In the genomic region with DNA sequence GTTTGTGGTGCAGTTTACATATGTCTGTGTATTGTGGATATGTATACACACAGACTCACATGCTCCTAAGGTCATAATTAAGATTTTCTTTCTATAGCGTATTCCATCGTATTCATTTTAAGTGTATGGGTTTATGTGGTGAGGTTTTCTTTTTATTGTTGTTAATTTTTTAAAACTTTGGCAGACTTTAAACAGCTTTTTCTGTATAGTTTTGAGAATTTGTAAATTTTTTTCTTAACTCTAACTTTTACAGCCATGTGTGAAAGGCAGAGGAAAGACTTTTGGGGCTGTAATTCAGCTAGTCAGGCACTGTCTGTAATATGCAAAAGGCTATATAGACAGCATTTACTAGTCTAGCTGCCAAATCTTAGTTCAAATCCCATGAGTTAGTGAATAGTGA, we compare ENCODE assay signal across 12 cellular contexts. TPM values are rescaled to one million over a fixed set of nuclear protein-coding genes. Genes with fewer than 3 reads are reported as not detected.
DNase-seq lines count a peak whose midpoint lies in the region; ATAC-seq and TF ChIP-seq lines count a peak whose summit lies in the region.
"Had no signal": no experiment of that assay in that cellular context is flagged by ENCODE, and none has a peak within 500 bp of the region (broad histone marks: within the 10 kb centered on the region; RNA-seq: fewer than 3 reads in every experiment).

No MANE protein-coding gene starts in this region.

- no peaks in the 10 kb centered on the region for H3K27me3 ChIP-seq in HCT116 (ENCODE audit: insufficient read depth, low read length)
- H3K27me3 ChIP-seq in iPS-20b (ENCODE audit: insufficient read depth, low read length) = peaks cover 17% of the 10 kb centered on the region
- no peaks in the 10 kb centered on the region for H3K27me3 ChIP-seq in smooth muscle cell (ENCODE audit: low read depth)

- H2AFZ ChIP-seq in HCT116 (ENCODE audit: low read depth, low read length, poor library complexity, severe bottlenecking) (no peak overlapping the region), smooth muscle cell (ENCODE audit: low read depth) (no peak overlapping the region)

- peaks cover 6% of the 10 kb centered on the region for H3K9me3 Mint-ChIP-seq in WTC11

- H3K4me1 Mint-ChIP-seq in T-helper 17 cell = peaks cover 29% of the 10 kb centered on the region
- H3K4me1 Mint-ChIP-seq in WTC11 = peaks cover 18% of the 10 kb centered on the region

- DNase-seq in HCT116 (ENCODE audit: low read depth, low spot score) (no peak), T-helper 17 cell (no peak), smooth muscle cell (lab: John Stamatoyannopoulos, UW; ENCODE audit: unreplicated experiment) (no peak), WTC11 (ENCODE audit: low spot score) (no peak)
- DNase-seq: activated naive CD4-positive, alpha-beta T cell treated with anti-CD3 and anti-CD28 coated beads, Interleukin-2, amount 10 ng/mL, durations not matched to agents 7 days and 5 days; HCEC 1CT; kidney glomerular epithelial cell; NCI-H1105 treated with DMSO at 0.1 percent for 48 hours; stimulated activated CD8-positive, alpha-beta memory T cell treated with anti-CD3 and anti-CD28 coated beads, Interleukin-4, amount 100 ng/mL, for 48 hours had no signal

- H3K27ac ChIP-seq in HCT116 (ENCODE audit: low read depth, low read length) (no peak overlapping the region), iPS-20b (ENCODE audit: low read length) (no peak overlapping the region), smooth muscle cell (ENCODE audit: low read depth) (no peak overlapping the region)

- no peak for TF ChIP-seq CTCF in HCT116 (IDR thresholded peaks at IDR 0.05 in 2 of 3, conservative IDR thresholded peaks at IDR 0.05 in 1 of 3; ENCODE audit: borderline replicate concordance in 1 of 3, insufficient read depth in 1 of 3, low read depth in 2 of 3, low read length in 2 of 3)
- no peak for TF ChIP-seq CTCF in smooth muscle cell (IDR thresholded peaks at IDR 0.05; ENCODE audit: borderline replicate concordance, insufficient read depth, poor library complexity, severe bottlenecking)
- TF ChIP-seq CTCF in WTC11 (IDR thresholded peaks at IDR 0.05) = no peak

- H3K9me3 ChIP-seq in HCT116 (ENCODE audit: control insufficient read depth in 1 of 2, insufficient read depth in 1 of 2, low read depth in 1 of 2, low read length in 2 of 2) = no peaks in the 10 kb centered on the region
- no peaks in the 10 kb centered on the region for H3K9me3 ChIP-seq in T-helper 17 cell (ENCODE audit: control insufficient read depth, low read length, poor library complexity, severe bottlenecking)
- H3K9me3 ChIP-seq in iPS-20b (ENCODE audit: insufficient read depth, low read depth, low read length) = no peaks in the 10 kb centered on the region
- no peaks in the 10 kb centered on the region for H3K9me3 ChIP-seq in smooth muscle cell (replicated peaks; ENCODE audit: low read depth)

- no peak for TF ChIP-seq POLR2A in HCT116 (IDR thresholded peaks at IDR 0.05; ENCODE audit: borderline replicate concordance, extremely low read depth, insufficient read depth, insufficient read length)

- POLR2A ChIA-PET in HCT116 (lab: Charles Lee) = interaction anchor here (0.5 kb wide), 1 partner anchor 820 kb away, joined by 3 read pairs; no protein-coding TSS in a partner anchor
- POLR2A ChIA-PET in WTC11 (lab: Charles Lee) = no interaction called here

- H3K79me2 ChIP-seq in HCT116 (ENCODE audit: insufficient read depth, low read length) (peaks cover 62% of the 10 kb centered on the region), smooth muscle cell (ENCODE audit: low read depth) (peaks cover 69% of the 10 kb centered on the region)

- RAD21 ChIA-PET in HCT116 (lab: Charles Lee; ENCODE audit: low non-redundant PET in 1 of 2, low total read pairs in 2 of 2, uncharacterized antibody in 2 of 2, unreplicated experiment in 2 of 2) = no interaction called here

- BruUV-seq in HCT116 (replicated peaks; lab: Mats Ljungman, UMichigan) = no TSS peak

- CTCF ChIA-PET in HCT116 (lab: Charles Lee) (no interaction called here), WTC11 (lab: Charles Lee) (no interaction called here)

- no peak overlapping the region for H3K4me3 Mint-ChIP-seq in T-helper 17 cell
- H3K4me3 Mint-ChIP-seq in WTC11 = no peak overlapping the region

- H3K9me2 ChIP-seq in HCT116 (ENCODE audit: insufficient read depth) = no peaks in the 10 kb centered on the region

- WGBS in smooth muscle cell (ENCODE audit: low lambda C conversion rate) = 81% methylated on average over 2 of the region's 2 CpGs

- H3K36me3 ChIP-seq in HCT116 (ENCODE audit: control insufficient read depth in 1 of 2, insufficient read depth in 2 of 2, low read length in 2 of 2) (no peaks in the 10 kb centered on the region), iPS-20b (ENCODE audit: insufficient read depth, low read depth, low read length) (no peaks in the 10 kb centered on the region), smooth muscle cell (ENCODE audit: low read depth) (no peaks in the 10 kb centered on the region)

- ATAC-seq in HCT116 = no peak
- no peak for ATAC-seq in T-helper 17 cell
- ATAC-seq in GM21576 (IDR thresholded peaks at IDR 0.05; ENCODE audit: unreplicated experiment) = no peak
- no peak for ATAC-seq in WTC11
- no peak for ATAC-seq in activated CD4-positive, CD25-positive, alpha-beta regulatory T cell treated with anti-CD3 and anti-CD28 coated beads, Interleukin-2, amount 50 U/mL, for 24 hours

- peaks cover 13% of the 10 kb centered on the region for H3K27me3 Mint-ChIP-seq in T-helper 17 cell
- peaks cover 13% of the 10 kb centered on the region for H3K27me3 Mint-ChIP-seq in WTC11 (ENCODE audit: low read depth)

- no peak overlapping the region; a peak in 1 of 4 replicates for H3K4me3 ChIP-seq in HCT116 (replicated peaks in 1 of 2; ENCODE audit: low read depth in 1 of 2, low read length in 2 of 2)
- H3K4me3 ChIP-seq in iPS-20b (ENCODE audit: low read length) = peak overlapping the region; percentile 88
- peak overlapping the region; percentile 96 for H3K4me3 ChIP-seq in smooth muscle cell

- H3K4me2 ChIP-seq in HCT116 (ENCODE audit: low read length) (peak overlapping the region; percentile 89; the same call in 1 of the 2 replicates), smooth muscle cell (peak overlapping the region; percentile 94)

- no peak for TF ChIP-seq RAD21 in HCT116 (IDR thresholded peaks at IDR 0.05; ENCODE audit: low read depth)

- H4K20me1 ChIP-seq in HCT116 (ENCODE audit: insufficient read depth) = peaks cover 5% of the 10 kb centered on the region; the same call in 1 of the 2 replicates
- H4K20me1 ChIP-seq in smooth muscle cell (ENCODE audit: low read depth) = peaks cover 49% of the 10 kb centered on the region

- H3K36me3 Mint-ChIP-seq in T-helper 17 cell (ENCODE audit: low read depth) (peaks cover 2% of the 10 kb centered on the region), WTC11 (peaks cover 6% of the 10 kb centered on the region)
- H3K36me3 Mint-ChIP-seq: activated naive CD4-positive, alpha-beta T cell treated with anti-CD3 and anti-CD28 coated beads, Interleukin-2, amount 10 ng/mL, durations not matched to agents 7 days and 5 days had no signal

- H3K9ac ChIP-seq in HCT116 (ENCODE audit: low read length) = no peak overlapping the region
- no peak overlapping the region for H3K9ac ChIP-seq in iPS-20b (ENCODE audit: low read depth, low read length)
- H3K9ac ChIP-seq in smooth muscle cell (ENCODE audit: low read depth) = no peak overlapping the region

- H3K27ac Mint-ChIP-seq in T-helper 17 cell (peak overlapping the region; percentile 47), WTC11 (no peak overlapping the region)
- H3K27ac Mint-ChIP-seq: activated naive CD4-positive, alpha-beta T cell treated with anti-CD3 and anti-CD28 coated beads, Interleukin-2, amount 10 ng/mL, durations not matched to agents 7 days and 5 days had no signal

- peaks cover 13% of the 10 kb centered on the region for H3F3A ChIP-seq in smooth muscle cell (ENCODE audit: low read depth)

- intact Hi-C loops in HCT116 (cut with micrococcal nuclease) = no loop called here

- peaks cover 19 to 58% of the 10 kb centered on the region in 2 experiments for H3K4me1 ChIP-seq in HCT116 (ENCODE audit: control insufficient read depth in 1 of 2, insufficient read depth in 2 of 2, low read length in 2 of 2)
- H3K4me1 ChIP-seq in iPS-20b (ENCODE audit: insufficient read depth, low read length) = peaks cover 9% of the 10 kb centered on the region
- peaks cover 41% of the 10 kb centered on the region for H3K4me1 ChIP-seq in smooth muscle cell (ENCODE audit: low read depth)

TF ChIP-seq in HCT116, 20 proteins besides CTCF, POLR2A, EP300 and RAD21 (continues in another document):
- TF ChIP-seq JUND (IDR thresholded peaks at IDR 0.05) (no peak), EZH2phosphoT487 (IDR thresholded peaks at IDR 0.05; ENCODE audit: borderline replicate concordance) (no peak), SP1 (IDR thresholded peaks at IDR 0.05; ENCODE audit: low read depth) (no peak)

TF ChIP-seq in WTC11, 78 proteins besides CTCF, POLR2A, EP300 and RAD21 (continues in another document):
- TF ChIP-seq, protein P1, sequence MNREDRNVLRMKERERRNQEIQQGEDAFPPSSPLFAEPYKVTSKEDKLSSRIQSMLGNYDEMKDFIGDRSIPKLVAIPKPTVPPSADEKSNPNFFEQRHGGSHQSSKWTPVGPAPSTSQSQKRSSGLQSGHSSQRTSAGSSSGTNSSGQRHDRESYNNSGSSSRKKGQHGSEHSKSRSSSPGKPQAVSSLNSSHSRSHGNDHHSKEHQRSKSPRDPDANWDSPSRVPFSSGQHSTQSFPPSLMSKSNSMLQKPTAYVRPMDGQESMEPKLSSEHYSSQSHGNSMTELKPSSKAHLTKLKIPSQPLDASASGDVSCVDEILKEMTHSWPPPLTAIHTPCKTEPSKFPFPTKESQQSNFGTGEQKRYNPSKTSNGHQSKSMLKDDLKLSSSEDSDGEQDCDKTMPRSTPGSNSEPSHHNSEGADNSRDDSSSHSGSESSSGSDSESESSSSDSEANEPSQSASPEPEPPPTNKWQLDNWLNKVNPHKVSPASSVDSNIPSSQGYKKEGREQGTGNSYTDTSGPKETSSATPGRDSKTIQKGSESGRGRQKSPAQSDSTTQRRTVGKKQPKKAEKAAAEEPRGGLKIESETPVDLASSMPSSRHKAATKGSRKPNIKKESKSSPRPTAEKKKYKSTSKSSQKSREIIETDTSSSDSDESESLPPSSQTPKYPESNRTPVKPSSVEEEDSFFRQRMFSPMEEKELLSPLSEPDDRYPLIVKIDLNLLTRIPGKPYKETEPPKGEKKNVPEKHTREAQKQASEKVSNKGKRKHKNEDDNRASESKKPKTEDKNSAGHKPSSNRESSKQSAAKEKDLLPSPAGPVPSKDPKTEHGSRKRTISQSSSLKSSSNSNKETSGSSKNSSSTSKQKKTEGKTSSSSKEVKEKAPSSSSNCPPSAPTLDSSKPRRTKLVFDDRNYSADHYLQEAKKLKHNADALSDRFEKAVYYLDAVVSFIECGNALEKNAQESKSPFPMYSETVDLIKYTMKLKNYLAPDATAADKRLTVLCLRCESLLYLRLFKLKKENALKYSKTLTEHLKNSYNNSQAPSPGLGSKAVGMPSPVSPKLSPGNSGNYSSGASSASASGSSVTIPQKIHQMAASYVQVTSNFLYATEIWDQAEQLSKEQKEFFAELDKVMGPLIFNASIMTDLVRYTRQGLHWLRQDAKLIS (CRISPR knock-in tag; IDR thresholded peaks at IDR 0.05; ENCODE audit: borderline replicate concordance) = no peak

RNA-seq across cellular contexts. Expression of a gene that starts 2.2 kb away (rescaled TPM):
- total RNA-seq in HCT116 (2021; ENCODE audit: unreplicated experiment) (11.8 TPM), T-helper 17 cell (10 to 100 TPM in 1 of 2 donors, 1 to 10 TPM in 1; 8.0 to 11.2 TPM), smooth muscle cell (19.0 and 19.1 TPM in 2 replicates), WTC11 (2021) (8.2 to 9.7 TPM (median 8.8 TPM) in 3 replicates)
- 3.9 and 5.6 TPM in 2 replicates for polyA plus RNA-seq in HCT116 (2012)
- 6.3 and 10.9 TPM in 2 replicates for polyA plus RNA-seq in smooth muscle cell

Comparison
In these comparisons a context has a peak if more than half of its experiments do, and no peak if none do; other contexts are left out.
1. H3K4me3 ChIP-seq: peak in iPS-20b (single experiment) and smooth muscle cell (single experiment); none in HCT116 (0 of 2).